8 cellular contexts compared by ENCODE assay signal in genomic region chr2:61764035-61764800, GRCh38.
DNase-seq lines count a peak whose midpoint lies in the region; ATAC-seq lines count a peak whose summit lies in the region.

No MANE protein-coding gene starts in this region.

- no peaks in the 10 kb centered on the region for H3K27me3 ChIP-seq in endocrine pancreas (ENCODE audit: control insufficient read depth, insufficient read depth, low read length)
- H3K27me3 ChIP-seq in mesendoderm (ENCODE audit: insufficient read depth, low read length, poor library complexity): no peaks in the 10 kb centered on the region

- H4K5ac ChIP-seq in mesendoderm (ENCODE audit: low read length): peak overlapping the region; percentile 93

- H3K56ac ChIP-seq in mesendoderm (ENCODE audit: low read length): peak overlapping the region; percentile 89

- in situ Hi-C loops in Caki2 (cut with HindIII; ENCODE audit: low pct_unique_long_range_greater_than_20kb, low sequenced_read_pairs): no loop called here

- peak; percentile 98 for ATAC-seq in GM21390 (IDR thresholded peaks at IDR 0.05; ENCODE audit: unreplicated experiment)

- H3K79me2 ChIP-seq in mesendoderm (ENCODE audit: control insufficient read depth, insufficient read depth, low read length): no peaks in the 10 kb centered on the region

- H2BK15ac ChIP-seq in mesendoderm (replicated peaks; ENCODE audit: low read depth): no peak overlapping the region

- no peak overlapping the region for H2BK120ac ChIP-seq in mesendoderm (ENCODE audit: low read depth, low read length)

- peak overlapping the region; percentile 88 for H3K4me3 ChIP-seq in endocrine pancreas (ENCODE audit: control insufficient read depth, insufficient read depth, low read length)
- H3K4me3 ChIP-seq in mesendoderm (ENCODE audit: low read length): peak overlapping the region; percentile 80

- H3K4ac ChIP-seq in mesendoderm (ENCODE audit: low read depth, low read length): peak overlapping the region; percentile 91

- no peak overlapping the region for H4K8ac ChIP-seq in mesendoderm (ENCODE audit: low read depth, low read length)

- H3K79me1 ChIP-seq in mesendoderm (ENCODE audit: low read length): no peaks in the 10 kb centered on the region

- H3K4me2 ChIP-seq in mesendoderm (ENCODE audit: low read length): peak overlapping the region; percentile 64

- H3K9me3 ChIP-seq in endocrine pancreas (ENCODE audit: control insufficient read depth, low read length): no peaks in the 10 kb centered on the region

- H3K36me3 ChIP-seq in endocrine pancreas (ENCODE audit: control insufficient read depth, insufficient read depth, low read length): no peaks in the 10 kb centered on the region
- no peaks in the 10 kb centered on the region for H3K36me3 ChIP-seq in mesendoderm (ENCODE audit: control insufficient read depth, insufficient read depth, low read length)

- no peak overlapping the region for H3K23ac ChIP-seq in mesendoderm (ENCODE audit: low read length)

- H2BK5ac ChIP-seq in mesendoderm (ENCODE audit: low read length): peak overlapping the region; percentile 38

- H3K27ac ChIP-seq in mesendoderm (ENCODE audit: low read depth, low read length): peak overlapping the region; percentile 81

- H3K4me1 ChIP-seq in endocrine pancreas (ENCODE audit: control insufficient read depth, insufficient read depth, low read length): no peaks in the 10 kb centered on the region
- H3K4me1 ChIP-seq in mesendoderm (ENCODE audit: control insufficient read depth, low read depth, low read length): no peaks in the 10 kb centered on the region

- WGBS in mesendoderm (ENCODE audit: extremely low coverage, insufficient coverage, low lambda C conversion rate): no CpG with 5 or more reads among the region's 70 CpGs

- H3K18ac ChIP-seq in mesendoderm (ENCODE audit: low read length): peak overlapping the region; percentile 55

- peak overlapping the region; percentile 76 for H3K9ac ChIP-seq in endocrine pancreas (ENCODE audit: control insufficient read depth, insufficient read depth, low read length)
- peak overlapping the region; percentile 84 for H3K9ac ChIP-seq in mesendoderm (ENCODE audit: low read length)

- H2AK5ac ChIP-seq in mesendoderm (ENCODE audit: low read length): no peak overlapping the region

- DNase-seq in Caki2 (ENCODE audit: low read depth) (peak; percentile 99), HUDEP-2 (lab: John Stamatoyannopoulos, UW; ENCODE audit: unreplicated experiment in 76 of 76) (peak; percentile 38 to 99 (median 97)), NOMO-1 treated with dmso at 0.1 percent for 144 hours (lab: John Stamatoyannopoulos, UW; ENCODE audit: unreplicated experiment) (peak; percentile 99), mesendoderm (peak; percentile 96)
- DNase-seq in activated CD8-positive, alpha-beta memory T cell treated with anti-CD3 and anti-CD28 coated beads, Interleukin-2, amount 50 U/mL, for 1 hour (ENCODE audit: extremely low read depth): peak; percentile 86
- peak; percentile 94 for DNase-seq in stimulated activated CD8-positive, alpha-beta memory T cell treated with anti-CD3 and anti-CD28 coated beads, Interleukin-12 subunit alpha, Interleukin-12 subunit beta, amount 100 ng/mL, for 4 hours (ENCODE audit: low read depth)

Comparison
In these comparisons a context has a peak if more than half of its experiments do, and no peak if none do; other contexts are left out.
1. Peak in every context shown above with its lines: DNase-seq, ATAC-seq, H3K4me3 ChIP-seq and H3K27ac ChIP-seq.